Comparison of ENCODE assay signal across 1 cellular context in the genomic region with DNA sequence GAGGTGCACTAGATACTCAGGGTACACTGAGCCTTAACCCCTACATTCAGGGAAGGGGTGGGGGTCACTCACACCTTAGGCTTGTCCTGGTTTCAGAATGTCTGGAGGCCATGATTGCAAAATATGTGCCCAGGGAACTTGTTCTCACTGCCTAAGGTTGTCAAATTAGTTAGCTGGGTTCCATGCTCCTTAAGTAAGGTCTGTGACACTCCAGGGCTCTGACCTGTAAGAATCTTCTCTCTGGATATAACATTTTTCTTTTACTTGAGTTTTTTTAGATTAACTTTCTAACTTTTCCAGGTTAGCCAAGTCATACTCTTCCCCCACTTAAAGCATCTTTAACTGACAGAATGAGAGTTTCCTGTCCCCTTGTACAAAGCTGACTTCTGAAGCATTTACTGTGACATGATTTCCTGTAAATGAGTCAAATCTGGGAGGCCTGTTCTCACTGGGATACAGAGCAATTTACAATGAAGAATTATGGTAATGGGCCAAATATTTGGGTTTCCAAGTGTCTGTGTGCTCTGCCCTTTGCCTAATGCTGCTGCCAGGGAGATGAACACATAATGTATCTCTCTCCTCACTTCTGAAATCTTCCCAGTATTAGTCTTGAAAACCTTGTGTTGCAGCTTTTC.
TF ChIP-seq lines count a peak whose summit lies in the region.

No MANE protein-coding gene starts in this region.

TF ChIP-seq in IMR-90, 13 proteins besides CTCF, POLR2A, EP300 and RAD21 (continued from another document):
- TF ChIP-seq, protein P1, sequence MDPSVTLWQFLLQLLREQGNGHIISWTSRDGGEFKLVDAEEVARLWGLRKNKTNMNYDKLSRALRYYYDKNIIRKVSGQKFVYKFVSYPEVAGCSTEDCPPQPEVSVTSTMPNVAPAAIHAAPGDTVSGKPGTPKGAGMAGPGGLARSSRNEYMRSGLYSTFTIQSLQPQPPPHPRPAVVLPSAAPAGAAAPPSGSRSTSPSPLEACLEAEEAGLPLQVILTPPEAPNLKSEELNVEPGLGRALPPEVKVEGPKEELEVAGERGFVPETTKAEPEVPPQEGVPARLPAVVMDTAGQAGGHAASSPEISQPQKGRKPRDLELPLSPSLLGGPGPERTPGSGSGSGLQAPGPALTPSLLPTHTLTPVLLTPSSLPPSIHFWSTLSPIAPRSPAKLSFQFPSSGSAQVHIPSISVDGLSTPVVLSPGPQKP (IDR thresholded peaks at IDR 0.05; ENCODE audit: borderline replicate concordance, low read depth, low read length): no peak
- TF ChIP-seq BHLHE40 (IDR thresholded peaks at IDR 0.05; ENCODE audit: low read depth, low read length) (no peak), MAZ (IDR thresholded peaks at IDR 0.05; ENCODE audit: borderline replicate concordance, low read depth, low read length) (no peak), RFX5 (IDR thresholded peaks at IDR 0.05; ENCODE audit: low read depth, low read length) (no peak), FOS (IDR thresholded peaks at IDR 0.05; ENCODE audit: low read depth, low read length) (no peak), MXI1 (IDR thresholded peaks at IDR 0.05; ENCODE audit: borderline replicate concordance, low read depth, low read length) (no peak), SMC3 (IDR thresholded peaks at IDR 0.05; ENCODE audit: low read depth, low read length) (no peak), CEBPB (IDR thresholded peaks at IDR 0.05; ENCODE audit: low read depth, low read length) (no peak), CHD1 (IDR thresholded peaks at IDR 0.05; ENCODE audit: low read depth, low read length) (no peak), MAFK (IDR thresholded peaks at IDR 0.05; ENCODE audit: low read depth, low read length) (no peak), NFE2L2 (IDR thresholded peaks at IDR 0.05; ENCODE audit: low read depth, low read length) (no peak), RCOR1 (IDR thresholded peaks at IDR 0.05; ENCODE audit: insufficient replicate concordance, low read length) (no peak)
